Comparison of ENCODE assay signal across 9 cellular contexts in the genomic region with DNA sequence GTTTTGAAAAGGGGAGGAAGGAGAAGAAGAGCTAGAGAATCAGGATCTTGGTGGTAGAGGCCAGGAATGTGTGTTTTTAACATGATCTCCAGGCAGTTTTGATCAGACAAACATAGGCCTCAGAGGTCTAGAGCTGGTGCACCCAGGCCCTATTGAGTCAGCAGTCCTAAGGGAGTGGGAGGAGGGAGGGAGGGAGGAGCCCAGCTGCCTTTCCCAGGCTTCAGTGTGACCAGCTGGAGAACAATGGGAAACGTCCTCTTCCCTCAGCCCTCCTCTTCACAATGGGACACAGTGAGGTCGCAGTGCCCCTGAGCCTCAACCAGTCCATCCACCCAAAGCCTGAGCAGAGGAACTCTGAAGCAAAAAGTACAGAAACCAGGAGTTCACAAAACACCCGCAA. TPM values are rescaled to one million over a fixed set of nuclear protein-coding genes. Genes with fewer than 3 reads are reported as not detected.
DNase-seq lines count a peak whose midpoint lies in the region; ATAC-seq and TF ChIP-seq lines count a peak whose summit lies in the region.
"Had no signal": no experiment of that assay in that cellular context is flagged by ENCODE, and none has a peak within 500 bp of the region (broad histone marks: within the 10 kb centered on the region; RNA-seq: fewer than 3 reads in every experiment).

No MANE protein-coding gene starts in this region.

- no peaks in the 10 kb centered on the region for H3K27me3 ChIP-seq in MG63

- DNase-seq in A172 (ENCODE audit: low spot score), result peak; percentile 53
- DNase-seq in MG63, result peak; percentile 80
- DNase-seq in dermis blood vessel endothelial cell, result peak; percentile 68
- peak; percentile 49 to 78 for DNase-seq in lung microvascular endothelial cell (ENCODE audit: low read depth in 2 of 2)
- no peak for DNase-seq in coronary artery (ENCODE audit: low spot score)
- no peak for DNase-seq in NCI-H1694 (lab: John Stamatoyannopoulos, UW)
- no peak for DNase-seq in SW 1271 (lab: John Stamatoyannopoulos, UW)
- DNase-seq: MV-4-11 had no signal

- H3K4me3 ChIP-seq in MG63 (no peak overlapping the region), coronary artery (no peak overlapping the region)

- no peaks in the 10 kb centered on the region for H3K9me3 ChIP-seq in MG63

- H3K36me3 ChIP-seq in MG63, result no peaks in the 10 kb centered on the region

- ATAC-seq in HG03175 (IDR thresholded peaks at IDR 0.05; ENCODE audit: unreplicated experiment), result no peak

- no peak overlapping the region for H3K27ac ChIP-seq in coronary artery

- no peak for TF ChIP-seq CTCF in coronary artery (IDR thresholded peaks at IDR 0.05)

RNA-seq across cellular contexts. Expression of a gene that starts 37.2 kb away (rescaled TPM):
- 1.7 and 3.2 TPM in 2 replicates for total RNA-seq in A172 (2014; rRNA removed; shearing (Covaris generic))
- 0.20 TPM in 1 of 2 replicates, not detected in the other for total RNA-seq in MG63 (2014; rRNA removed; shearing (Covaris generic); ENCODE audit: low replicate concordance)
- total RNA-seq in dermis blood vessel endothelial cell, result under 0.01 and 0.37 TPM in 2 replicates
- under 0.01 and 0.22 TPM in 2 replicates for total RNA-seq in lung microvascular endothelial cell

Comparison
In these comparisons a context has a peak if more than half of its experiments do, and no peak if none do; other contexts are left out.
1. DNase-seq: peak in A172 (single experiment), MG63 (single experiment), dermis blood vessel endothelial cell (single experiment) and lung microvascular endothelial cell (2 of 2); none in coronary artery (single experiment), NCI-H1694 (single experiment) and SW 1271 (0 of 2).